In genomic region chr16:30775131-30775380, GRCh38 we compare ENCODE assay signal across 9 cellular contexts. TPM values are rescaled to one million over a fixed set of nuclear protein-coding genes. Genes with fewer than 3 reads are reported as not detected.
DNase-seq lines count a peak whose midpoint lies in the region; ATAC-seq and TF ChIP-seq lines count a peak whose summit lies in the region.
"Had no signal": no experiment of that assay in that cellular context is flagged by ENCODE, and none has a peak within 500 bp of the region (broad histone marks: within the 10 kb centered on the region; RNA-seq: fewer than 3 reads in every experiment).

No MANE protein-coding gene starts in this region.

- WGBS in HUES64, result 24% methylated on average over 14 of the region's 14 CpGs

- CTCF ChIA-PET in AG04449 (lab: Yijun Ruan, JAX), result interaction anchor here (1.5 to 2.2 kb wide), 2 partner anchors 11 to 127 kb away, joined by 6 to 11 read pairs; no protein-coding TSS in a partner anchor
- CTCF ChIA-PET in naive thymus-derived CD4-positive, alpha-beta T cell (lab: Charles Lee), result no interaction called here

- H3K9ac ChIP-seq in HUES64 (ENCODE audit: low read depth, low read length), result 0 out of 2 replicates have a peak overlapping the region, but pooled peaks have one; percentile 87
- H3K9ac ChIP-seq: KMS-11 had no signal

- peaks cover 65% of the 10 kb centered on the region for H3K36me3 Mint-ChIP-seq in dendritic cell treated with granulocyte-macrophage colony-stimulating factor and Interleukin-4, amounts not matched to agents 40 ng/mL and 50 ng/mL, for 4 days (ENCODE audit: low read depth)
- peaks cover 0 to 19% (median 4%) of the 10 kb centered on the region in 5 donors for H3K36me3 Mint-ChIP-seq in naive thymus-derived CD4-positive, alpha-beta T cell

- H3K9me3 Mint-ChIP-seq in dendritic cell treated with granulocyte-macrophage colony-stimulating factor and Interleukin-4, amounts not matched to agents 40 ng/mL and 50 ng/mL, for 4 days, result no peaks in the 10 kb centered on the region
- no peaks in the 10 kb centered on the region for H3K9me3 Mint-ChIP-seq in naive thymus-derived CD4-positive, alpha-beta T cell

- intact Hi-C loops in dendritic cell treated with granulocyte-macrophage colony-stimulating factor and Interleukin-4, amounts not matched to agents 40 ng/mL and 50 ng/mL, for 4 days (cut with micrococcal nuclease), result no loop called here
- intact Hi-C loops in naive thymus-derived CD4-positive, alpha-beta T cell (cut with micrococcal nuclease), result loop anchor here (1.0 kb wide), 2 partner anchors 13 to 39 kb away; partner anchors contain the start of genes CFAP119 (in 2 of the 2) and RNF40 (in 2 of the 2)

- no peak for TF ChIP-seq CTCF in AG04449 (IDR thresholded peaks at IDR 0.05; ENCODE audit: insufficient read depth, low read length, missing control alignments)

- H3K9me3 ChIP-seq in HUES64 (ENCODE audit: insufficient read depth, low read depth, low read length), result no peaks in the 10 kb centered on the region
- no peaks in the 10 kb centered on the region for H3K9me3 ChIP-seq in naive thymus-derived CD4-positive, alpha-beta T cell (ENCODE audit: control insufficient read depth in 2 of 3, low read length in 3 of 3)

- peaks cover 4% of the 10 kb centered on the region for H3K4me1 ChIP-seq in HUES64 (ENCODE audit: insufficient read depth, low read length)
- H3K4me1 ChIP-seq in naive thymus-derived CD4-positive, alpha-beta T cell (ENCODE audit: control insufficient read depth in 2 of 2, insufficient read depth in 2 of 2, low read length in 2 of 2), result peaks cover 0 to 4% of the 10 kb centered on the region in 2 donors

- H3K36me3 ChIP-seq in HUES64 (ENCODE audit: insufficient read depth, low read length), result peaks cover 50% of the 10 kb centered on the region
- H3K36me3 ChIP-seq in naive thymus-derived CD4-positive, alpha-beta T cell (ENCODE audit: control insufficient read depth in 2 of 3, insufficient read depth in 3 of 3, low read length in 3 of 3), result peaks cover 0 to 45% (median 8%) of the 10 kb centered on the region in 3 experiments

- POLR2A ChIA-PET in AG04449 (lab: Yijun Ruan, JAX), result interaction anchor here (1.0 to 1.9 kb wide), 7 partner anchors 11 to 149 kb away, joined by 3 to 10 read pairs (median 4); partner anchors contain the start of genes CTF1, FBXL19 and PHKG2
- POLR2A ChIA-PET in naive thymus-derived CD4-positive, alpha-beta T cell (lab: Charles Lee), result interaction anchor here (0.5 to 2.6 kb wide), 9 partner anchors 9 to 676 kb away, joined by 3 to 9 read pairs (median 4); partner anchors contain the start of genes FBRS and RNF40

- peak overlapping the region; percentile 88 for H3K4me3 Mint-ChIP-seq in dendritic cell treated with granulocyte-macrophage colony-stimulating factor and Interleukin-4, amounts not matched to agents 40 ng/mL and 50 ng/mL, for 4 days
- peak overlapping the region; percentile 85 to 97 (median 90) for H3K4me3 Mint-ChIP-seq in naive thymus-derived CD4-positive, alpha-beta T cell

- H3K27me3 Mint-ChIP-seq in dendritic cell treated with granulocyte-macrophage colony-stimulating factor and Interleukin-4, amounts not matched to agents 40 ng/mL and 50 ng/mL, for 4 days, result no peaks in the 10 kb centered on the region
- peaks cover 0 to 5% (median 0%) of the 10 kb centered on the region in 5 donors for H3K27me3 Mint-ChIP-seq in naive thymus-derived CD4-positive, alpha-beta T cell

- no peaks in the 10 kb centered on the region for H3K27me3 ChIP-seq in HUES64 (ENCODE audit: insufficient read depth, low read length)
- no peaks in the 10 kb centered on the region for H3K27me3 ChIP-seq in naive thymus-derived CD4-positive, alpha-beta T cell (ENCODE audit: control insufficient read depth in 2 of 2, insufficient read depth in 2 of 2, low read length in 2 of 2)

- H3K4me1 Mint-ChIP-seq in dendritic cell treated with granulocyte-macrophage colony-stimulating factor and Interleukin-4, amounts not matched to agents 40 ng/mL and 50 ng/mL, for 4 days (ENCODE audit: low read depth), result peaks cover 60% of the 10 kb centered on the region
- peaks cover 15 to 40% (median 25%) of the 10 kb centered on the region in 7 donors for H3K4me1 Mint-ChIP-seq in naive thymus-derived CD4-positive, alpha-beta T cell

- DNase-seq in AG04449 (ENCODE audit: low read depth, low spot score), result no peak
- no peak for DNase-seq in naive thymus-derived CD4-positive, alpha-beta T cell
- DNase-seq in SHP77 treated with DMSO at 0.1 percent for 48 hours (lab: John Stamatoyannopoulos, UW), result no peak
- no peak for DNase-seq in middle frontal gyrus (ENCODE audit: extremely low spot score, low spot score)
- no peak for DNase-seq in cortex of kidney (lab: John Stamatoyannopoulos, UW)

- H3K27ac Mint-ChIP-seq in dendritic cell treated with granulocyte-macrophage colony-stimulating factor and Interleukin-4, amounts not matched to agents 40 ng/mL and 50 ng/mL, for 4 days, result peak overlapping the region; percentile 91
- H3K27ac Mint-ChIP-seq in naive thymus-derived CD4-positive, alpha-beta T cell, result peak overlapping the region in 7 of 9 donors; percentile 34 to 95 (median 73)

- H3K27ac ChIP-seq in HUES64 (ENCODE audit: low read depth, low read length), result no peak overlapping the region
- peak overlapping the region; percentile 62 for H3K27ac ChIP-seq in naive thymus-derived CD4-positive, alpha-beta T cell (ENCODE audit: low read depth, low read length)
- H3K27ac ChIP-seq: KMS-11 had no signal

- H3K4me3 ChIP-seq in AG04449 (ENCODE audit: low read depth, low read length) (peak overlapping the region; percentile 75), HUES64 (ENCODE audit: low read length) (peak overlapping the region; percentile 66)
- peak overlapping the region; percentile 57 for H3K4me3 ChIP-seq in naive thymus-derived CD4-positive, alpha-beta T cell (ENCODE audit: low read length)

- ATAC-seq in naive thymus-derived CD4-positive, alpha-beta T cell, result no peak
- ATAC-seq in HG03457 (IDR thresholded peaks at IDR 0.05; ENCODE audit: unreplicated experiment), result no peak

RNA-seq across cellular contexts. Expression of gene ZNF629, which starts 11.9 kb away (rescaled TPM):
- polyA plus RNA-seq in HUES64 (2013, experiment 1 of 2), result 12.2 TPM
- 15.4 TPM for polyA plus RNA-seq in HUES64 (2013, experiment 2 of 2)
- 10 to 100 TPM in 1 of 5 experiments, 1 to 10 TPM in 4; 2.4 to 11.1 (median 4.2) TPM for total RNA-seq in naive thymus-derived CD4-positive, alpha-beta T cell
- polyA plus RNA-seq in naive thymus-derived CD4-positive, alpha-beta T cell, result 1 to 10 TPM in 1 of 2 donors, under 1 TPM in 1; 0.66 to 3.1 TPM

RNA-seq across cellular contexts. Expression of gene RNF40, which starts 12.9 kb away (rescaled TPM):
- polyA plus RNA-seq in HUES64 (2013, experiment 1 of 2), result 55.0 TPM
- polyA plus RNA-seq in HUES64 (2013, experiment 2 of 2), result 48.8 TPM
- 100 to 1,000 TPM in 3 of 5 experiments, 10 to 100 TPM in 2; 68.7 to 122 (median 114) TPM for total RNA-seq in naive thymus-derived CD4-positive, alpha-beta T cell
- 10 to 100 TPM; 19.4 to 50.7 TPM for polyA plus RNA-seq in naive thymus-derived CD4-positive, alpha-beta T cell

RNA-seq across cellular contexts. Expression of gene CFAP119, which starts 13.2 kb away (rescaled TPM):
- polyA plus RNA-seq in HUES64 (2013, experiment 1 of 2), result 3.5 TPM
- 2.4 TPM for polyA plus RNA-seq in HUES64 (2013, experiment 2 of 2)
- total RNA-seq in naive thymus-derived CD4-positive, alpha-beta T cell, result 1 to 10 TPM; 2.3 to 5.9 (median 2.9) TPM
- polyA plus RNA-seq in naive thymus-derived CD4-positive, alpha-beta T cell, result under 1 TPM; 0.41 to 0.63 TPM

RNA-seq across cellular contexts. Expression of gene PHKG2, which starts 26.8 kb away (rescaled TPM):
- 31.1 TPM for polyA plus RNA-seq in HUES64 (2013, experiment 1 of 2)
- polyA plus RNA-seq in HUES64 (2013, experiment 2 of 2), result 26.5 TPM
- 10 to 100 TPM; 33.2 to 57.8 (median 46.7) TPM for total RNA-seq in naive thymus-derived CD4-positive, alpha-beta T cell
- 10 to 100 TPM; 37.2 to 43.5 TPM for polyA plus RNA-seq in naive thymus-derived CD4-positive, alpha-beta T cell
